ENCODE assay signal across 12 cellular contexts in genomic region chr12:54415223-54415929, GRCh38. TPM values are rescaled to one million over a fixed set of nuclear protein-coding genes. Genes with fewer than 3 reads are reported as not detected.
DNase-seq lines count a peak whose midpoint lies in the region; ATAC-seq and TF ChIP-seq lines count a peak whose summit lies in the region.
"Had no signal": no experiment of that assay in that cellular context is flagged by ENCODE, and none has a peak within 500 bp of the region (broad histone marks: within the 10 kb centered on the region; RNA-seq: fewer than 3 reads in every experiment).

No MANE protein-coding gene starts in this region.

- peaks cover 7% of the 10 kb centered on the region for H3K27me3 Mint-ChIP-seq in activated CD8-positive, alpha-beta memory T cell treated with anti-CD3 and anti-CD28 coated beads, Interleukin-2, amount 10 ng/mL, durations not matched to agents 7 days and 5 days
- H3K27me3 Mint-ChIP-seq in activated CD4-positive, alpha-beta memory T cell treated with anti-CD3 and anti-CD28 coated beads, Interleukin-2, amount 10 ng/mL, durations not matched to agents 7 days and 5 days: no peaks in the 10 kb centered on the region

- H3K36me3 ChIP-seq in liver (ENCODE audit: control insufficient read depth in 4 of 4, insufficient read depth in 3 of 4, low read depth in 1 of 4, low read length in 3 of 4): no peaks in the 10 kb centered on the region
- H3K36me3 ChIP-seq in thyroid gland: no peaks in the 10 kb centered on the region

- H3K9me3 Mint-ChIP-seq in activated CD8-positive, alpha-beta memory T cell treated with anti-CD3 and anti-CD28 coated beads, Interleukin-2, amount 10 ng/mL, durations not matched to agents 7 days and 5 days (ENCODE audit: low read depth): no peaks in the 10 kb centered on the region
- no peaks in the 10 kb centered on the region for H3K9me3 Mint-ChIP-seq in activated CD4-positive, alpha-beta memory T cell treated with anti-CD3 and anti-CD28 coated beads, Interleukin-2, amount 10 ng/mL, durations not matched to agents 7 days and 5 days

- 23% methylated on average over 4 of the region's 4 CpGs for WGBS in liver
- 68 to 77% methylated on average over 4 of the region's 4 CpGs for WGBS in thyroid gland, 2 donors

- no peaks in the 10 kb centered on the region for H3K9me3 ChIP-seq in liver (ENCODE audit: control insufficient read depth in 4 of 4, low read length in 3 of 4)
- no peaks in the 10 kb centered on the region for H3K9me3 ChIP-seq in thyroid gland

- peaks cover 69% of the 10 kb centered on the region for H3K4me1 Mint-ChIP-seq in activated CD8-positive, alpha-beta memory T cell treated with anti-CD3 and anti-CD28 coated beads, Interleukin-2, amount 10 ng/mL, durations not matched to agents 7 days and 5 days
- peaks cover 74% of the 10 kb centered on the region for H3K4me1 Mint-ChIP-seq in activated CD4-positive, alpha-beta memory T cell treated with anti-CD3 and anti-CD28 coated beads, Interleukin-2, amount 10 ng/mL, durations not matched to agents 7 days and 5 days

- CTCF ChIA-PET in activated CD8-positive, alpha-beta memory T cell treated with anti-CD3 and anti-CD28 coated beads, Interleukin-2, amount 10 ng/mL, durations not matched to agents 7 days and 5 days (lab: Charles Lee): interaction anchor here (1.1 to 14.5 kb wide), 5 partner anchors 14 to 207 kb away, joined by 3 to 283 read pairs (median 5); partner anchors contain the start of gene COPZ1
- CTCF ChIA-PET in activated CD4-positive, alpha-beta memory T cell treated with anti-CD3 and anti-CD28 coated beads, Interleukin-2, amount 10 ng/mL, durations not matched to agents 7 days and 5 days (lab: Charles Lee): interaction anchor here (0.9 to 11.8 kb wide), 6 partner anchors 14 to 201 kb away, joined by 3 to 282 read pairs (median 7); partner anchors contain the start of gene COPZ1

- no peak for ATAC-seq in activated CD8-positive, alpha-beta memory T cell treated with anti-CD3 and anti-CD28 coated beads, Interleukin-2, amount 10 ng/mL, durations not matched to agents 7 days and 5 days

- peak in 1 of 2 donors; percentile 32 for TF ChIP-seq RAD21 in liver (IDR thresholded peaks at IDR 0.05)

- POLR2A ChIA-PET in activated CD4-positive, alpha-beta memory T cell treated with anti-CD3 and anti-CD28 coated beads, Interleukin-2, amount 10 ng/mL, durations not matched to agents 7 days and 5 days (lab: Charles Lee): interaction anchor here (0.8 to 5.9 kb wide), 6 partner anchors 13 to 135 kb away, joined by 3 to 32 read pairs (median 6); partner anchors contain the start of genes CBX5 and HNRNPA1

- H3K4me1 ChIP-seq in liver (ENCODE audit: control insufficient read depth in 4 of 4, insufficient read depth in 4 of 4, low read length in 3 of 4) (peaks cover 21 to 64% (median 56%) of the 10 kb centered on the region in 4 donors), thyroid gland (peaks cover 6 to 53% of the 10 kb centered on the region in 2 donors)

- H3K27ac Mint-ChIP-seq in activated CD8-positive, alpha-beta memory T cell treated with anti-CD3 and anti-CD28 coated beads, Interleukin-2, amount 10 ng/mL, durations not matched to agents 7 days and 5 days: peak overlapping the region; percentile 57
- H3K27ac Mint-ChIP-seq in activated CD4-positive, alpha-beta memory T cell treated with anti-CD3 and anti-CD28 coated beads, Interleukin-2, amount 10 ng/mL, durations not matched to agents 7 days and 5 days: peak overlapping the region; percentile 85

- TF ChIP-seq CTCF in liver (IDR thresholded peaks at IDR 0.05; ENCODE audit: low read depth, low read length, missing input control) (no peak), thyroid gland (IDR thresholded peaks at IDR 0.05) (no peak)

- H3K27ac ChIP-seq in liver (ENCODE audit: low read depth in 1 of 2, low read length in 2 of 2): peak overlapping the region; percentile 64 to 76
- peak overlapping the region in 2 of 3 donors; percentile 46 to 84 for H3K27ac ChIP-seq in thyroid gland
- H3K27ac ChIP-seq: C4-2B had no signal

- peak overlapping the region in 1 of 2 donors; percentile 60 for H3K9ac ChIP-seq in liver (ENCODE audit: low read depth in 1 of 2, low read length in 2 of 2)

- intact Hi-C loops in thyroid gland (cut with DNase I): no loop called here

- H3K36me3 Mint-ChIP-seq in activated CD8-positive, alpha-beta memory T cell treated with anti-CD3 and anti-CD28 coated beads, Interleukin-2, amount 10 ng/mL, durations not matched to agents 7 days and 5 days: peaks cover 13% of the 10 kb centered on the region
- H3K36me3 Mint-ChIP-seq in activated CD4-positive, alpha-beta memory T cell treated with anti-CD3 and anti-CD28 coated beads, Interleukin-2, amount 10 ng/mL, durations not matched to agents 7 days and 5 days (ENCODE audit: low read depth): peaks cover 48% of the 10 kb centered on the region

- H3K4me3 ChIP-seq in liver (ENCODE audit: low read depth in 1 of 3, low read length in 3 of 3): peak overlapping the region in 2 of 3 donors; percentile 7 to 25
- H3K4me3 ChIP-seq in thyroid gland (replicated peaks in 1 of 3): no peak overlapping the region

- TF ChIP-seq POLR2A in thyroid gland (IDR thresholded peaks at IDR 0.05): no peak

- H3K27me3 ChIP-seq in liver (ENCODE audit: control insufficient read depth in 4 of 4, insufficient read depth in 4 of 4, low read length in 3 of 4) (no peaks in the 10 kb centered on the region), thyroid gland (no peaks in the 10 kb centered on the region)

- H3K4me3 Mint-ChIP-seq in activated CD8-positive, alpha-beta memory T cell treated with anti-CD3 and anti-CD28 coated beads, Interleukin-2, amount 10 ng/mL, durations not matched to agents 7 days and 5 days: no peak overlapping the region
- peak overlapping the region; percentile 26 for H3K4me3 Mint-ChIP-seq in activated CD4-positive, alpha-beta memory T cell treated with anti-CD3 and anti-CD28 coated beads, Interleukin-2, amount 10 ng/mL, durations not matched to agents 7 days and 5 days

- no peak for DNase-seq in activated CD8-positive, alpha-beta memory T cell treated with anti-CD3 and anti-CD28 coated beads, Interleukin-2, amount 10 ng/mL, durations not matched to agents 7 days and 5 days
- DNase-seq in activated CD8-positive, alpha-beta memory T cell treated with anti-CD3 and anti-CD28 coated beads, Interleukin-2, amount 50 U/mL, for 48 hours: no peak
- DNase-seq in activated CD4-positive, alpha-beta memory T cell treated with anti-CD3 and anti-CD28 coated beads, Interleukin-2, amount 10 ng/mL, durations not matched to agents 7 days and 5 days: no peak
- DNase-seq in thyroid gland (peak; percentile 29 to 45), HK-2 (ENCODE audit: unreplicated experiment) (no peak), C1 segment of cervical spinal cord (lab: John Stamatoyannopoulos, UW) (no peak)
- DNase-seq in activated CD8-positive, alpha-beta memory T cell treated with anti-CD3 and anti-CD28 coated beads for 24 hours: no peak

TF ChIP-seq in liver, 16 proteins besides CTCF, POLR2A, EP300 and RAD21 (continues in another document):
- TF ChIP-seq ZBTB33 (IDR thresholded peaks at IDR 0.05) (peak; percentile 33), HNF4A (conservative IDR thresholded peaks at IDR 0.05) (peak; percentile 65 to 69), EGR1 (IDR thresholded peaks at IDR 0.05; ENCODE audit: low read depth in 2 of 2) (peak in 1 of 2 donors; percentile 17), SP1 (IDR thresholded peaks at IDR 0.05) (peak; percentile 72), FOXA1 (IDR thresholded peaks at IDR 0.05) (peak; percentile 72), HNF4G (IDR thresholded peaks at IDR 0.05) (no peak)

RNA-seq across cellular contexts. Expression of gene ITGA5, which starts 3.7 kb away (rescaled TPM):
- 10 to 100 TPM; 13.2 to 37.6 TPM for total RNA-seq in activated CD8-positive, alpha-beta memory T cell treated with anti-CD3 and anti-CD28 coated beads, Interleukin-2, amount 10 ng/mL, durations not matched to agents 7 days and 5 days
- total RNA-seq in activated CD4-positive, alpha-beta memory T cell treated with anti-CD3 and anti-CD28 coated beads, Interleukin-2, amount 10 ng/mL, durations not matched to agents 7 days and 5 days: 100 to 1,000 TPM; 102 to 107 TPM
- total RNA-seq in liver (10 to 100 TPM; 52.2 to 60.7 TPM), thyroid gland (10 to 100 TPM; 40.3 to 64.5 (median 51.6) TPM)
- polyA plus RNA-seq in liver: 10 to 100 TPM; 26.6 to 27.1 TPM
- polyA plus RNA-seq: neural cell had no signal

RNA-seq across cellular contexts. Expression of gene ZNF385A, which starts 30.8 kb away (rescaled TPM):
- under 1 TPM; 0.30 to 0.91 TPM for total RNA-seq in activated CD8-positive, alpha-beta memory T cell treated with anti-CD3 and anti-CD28 coated beads, Interleukin-2, amount 10 ng/mL, durations not matched to agents 7 days and 5 days
- 1 to 10 TPM in 1 of 2 experiments, under 1 TPM in 1; 0.38 to 1.2 TPM for total RNA-seq in activated CD4-positive, alpha-beta memory T cell treated with anti-CD3 and anti-CD28 coated beads, Interleukin-2, amount 10 ng/mL, durations not matched to agents 7 days and 5 days
- 1 to 10 TPM; 2.8 to 4.0 TPM for total RNA-seq in liver
- polyA plus RNA-seq in liver: 1 to 10 TPM; 2.5 to 2.8 TPM
- 10 to 100 TPM; 24.2 to 38.9 (median 29.3) TPM for total RNA-seq in thyroid gland

RNA-seq across cellular contexts. Expression of gene GPR84, which starts 51.1 kb away (rescaled TPM):
- under 1 TPM; 0.32 to 0.59 TPM for total RNA-seq in activated CD8-positive, alpha-beta memory T cell treated with anti-CD3 and anti-CD28 coated beads, Interleukin-2, amount 10 ng/mL, durations not matched to agents 7 days and 5 days
- under 1 TPM; 0.18 to 0.25 TPM for total RNA-seq in activated CD4-positive, alpha-beta memory T cell treated with anti-CD3 and anti-CD28 coated beads, Interleukin-2, amount 10 ng/mL, durations not matched to agents 7 days and 5 days
- under 1 TPM; 0.33 to 0.37 TPM for total RNA-seq in liver
- under 1 TPM in 1 of 2 donors, not detected in 1; 0.09 TPM for polyA plus RNA-seq in liver
- total RNA-seq in thyroid gland: under 1 TPM in 2 of 4 donors, not detected in 2; 0.39 to 0.40 TPM
- total RNA-seq: fibroblast of villous mesenchyme, M059J had no signal
- polyA plus RNA-seq: neural cell had no signal

RNA-seq across cellular contexts. Expression of gene GTSF1, which starts 58.0 kb away (rescaled TPM):
- total RNA-seq in activated CD8-positive, alpha-beta memory T cell treated with anti-CD3 and anti-CD28 coated beads, Interleukin-2, amount 10 ng/mL, durations not matched to agents 7 days and 5 days: 10 to 100 TPM; 10.0 to 13.2 TPM
- total RNA-seq in activated CD4-positive, alpha-beta memory T cell treated with anti-CD3 and anti-CD28 coated beads, Interleukin-2, amount 10 ng/mL, durations not matched to agents 7 days and 5 days: 10 to 100 TPM; 14.9 to 16.4 TPM
- under 1 TPM; 0.33 to 0.89 TPM for total RNA-seq in liver
- polyA plus RNA-seq in liver: under 1 TPM in 1 of 2 donors, not detected in 1; 0.57 TPM
- total RNA-seq in thyroid gland: 1 to 10 TPM in 1 of 4 donors, not detected in 3; 1.3 TPM
- total RNA-seq: M059J had no signal
- polyA plus RNA-seq: neural cell had no signal

Comparison
In these comparisons a context has a peak if more than half of its experiments do, and no peak if none do; other contexts are left out.
1. DNase-seq: peak in thyroid gland (2 of 2); none in activated CD8-positive, alpha-beta memory T cell treated with anti-CD3 and anti-CD28 coated beads, Interleukin-2, amount 10 ng/mL, durations not matched to agents 7 days and 5 days (single experiment), activated CD8-positive, alpha-beta memory T cell treated with anti-CD3 and anti-CD28 coated beads, Interleukin-2, amount 50 U/mL, for 48 hours (single experiment), activated CD4-positive, alpha-beta memory T cell treated with anti-CD3 and anti-CD28 coated beads, Interleukin-2, amount 10 ng/mL, durations not matched to agents 7 days and 5 days (single experiment), HK-2 (single experiment), C1 segment of cervical spinal cord (0 of 14) and activated CD8-positive, alpha-beta memory T cell treated with anti-CD3 and anti-CD28 coated beads for 24 hours (single experiment).
2. H3K4me3 ChIP-seq: peak in liver (2 of 3); none in thyroid gland (0 of 3).
3. RNA of gene ZNF385A, which starts 30.8 kb away (total RNA-seq): 24.2 to 38.9 TPM in thyroid gland; 2.8 to 4.0 TPM in liver, 0.38 to 1.2 TPM in activated CD4-positive, alpha-beta memory T cell treated with anti-CD3 and anti-CD28 coated beads, Interleukin-2, amount 10 ng/mL, durations not matched to agents 7 days and 5 days and 0.30 to 0.91 TPM in activated CD8-positive, alpha-beta memory T cell treated with anti-CD3 and anti-CD28 coated beads, Interleukin-2, amount 10 ng/mL, durations not matched to agents 7 days and 5 days; every median in the first group is over 4 times any median in the second.